Comparison of ENCODE assay signal across 20 cellular contexts in the genomic region with DNA sequence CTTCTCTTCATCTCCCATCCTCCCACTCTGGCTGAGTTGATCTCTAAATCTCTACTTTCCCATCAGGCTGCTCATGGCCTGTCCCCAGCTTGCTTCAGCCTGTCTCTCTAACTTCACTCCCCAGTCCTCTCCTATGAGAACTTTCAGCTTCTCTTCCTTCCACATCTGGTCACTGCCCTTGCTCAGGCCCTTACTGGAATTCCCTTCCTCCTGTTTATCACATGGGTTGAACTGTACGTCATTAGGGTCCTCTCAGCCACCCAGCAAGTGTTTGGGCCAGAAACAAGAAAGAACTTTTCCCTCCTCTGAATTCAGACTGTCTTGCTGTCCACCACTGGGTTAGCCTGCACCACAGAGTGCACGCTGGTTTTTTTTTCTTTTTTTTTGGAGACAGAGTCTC. TPM values are rescaled to one million over a fixed set of nuclear protein-coding genes. Genes with fewer than 3 reads are reported as not detected.
DNase-seq lines count a peak whose midpoint lies in the region; TF ChIP-seq lines count a peak whose summit lies in the region.
"Had no signal": no experiment of that assay in that cellular context is flagged by ENCODE, and none has a peak within 500 bp of the region (broad histone marks: within the 10 kb centered on the region; RNA-seq: fewer than 3 reads in every experiment).

No MANE protein-coding gene starts in this region.

- peaks cover 4% of the 10 kb centered on the region for H3K36me3 Mint-ChIP-seq in IgD-negative memory B cell
- peaks cover 12% of the 10 kb centered on the region for H3K36me3 Mint-ChIP-seq in endothelial cell (ENCODE audit: low read depth, unreplicated experiment)
- H3K36me3 Mint-ChIP-seq in osteocyte (ENCODE audit: unreplicated experiment): peaks cover 14% of the 10 kb centered on the region

- H3K27ac Mint-ChIP-seq in IgD-negative memory B cell (peak overlapping the region in 1 of 3 donors; percentile 48), endothelial cell (ENCODE audit: unreplicated experiment) (no peak overlapping the region), osteocyte (ENCODE audit: unreplicated experiment) (peak overlapping the region; percentile 42)

- DNase-seq in endothelial cell (ENCODE audit: low spot score) (no peak), osteocyte (ENCODE audit: extremely low spot score, unreplicated experiment) (no peak), NCI-H524 (lab: John Stamatoyannopoulos, UW) (no peak), NCI-H1417 (lab: John Stamatoyannopoulos, UW) (no peak)
- no peak for DNase-seq in stimulated activated CD4-positive, alpha-beta T cell treated with anti-CD3 and anti-CD28 coated beads, Interleukin-15, amount 100 ng/mL, for 24 hours
- DNase-seq in stimulated activated CD4-positive, alpha-beta T cell treated with anti-CD3 and anti-CD28 coated beads, Interleukin-1b, Interleukin-23, amount 100 ng/mL, for 48 hours: no peak
- DNase-seq: activated CD4-positive, alpha-beta T cell treated with anti-CD3 and anti-CD28 coated beads, Interleukin-2, amount 10 ng/mL, durations not matched to agents 24 days and 14 days; activated T-cell treated with anti-CD3 and anti-CD28 coated beads, Interleukin-2, amount 50 U/mL, for 1 hour; DMS153; head of caudate nucleus; left colon; NCI-H1417 treated with DMSO at 0.1 percent for 48 hours; NCI-H2171; NCI-H526; stimulated activated CD8-positive, alpha-beta memory T cell treated with anti-CD3 and anti-CD28 coated beads, Interleukin-4, amount 100 ng/mL, for 48 hours had no signal

- H3K27me3 Mint-ChIP-seq in IgD-negative memory B cell (no peaks in the 10 kb centered on the region), endothelial cell (ENCODE audit: unreplicated experiment) (no peaks in the 10 kb centered on the region), osteocyte (ENCODE audit: unreplicated experiment) (no peaks in the 10 kb centered on the region)
- H3K27me3 Mint-ChIP-seq: activated naive CD4-positive, alpha-beta T cell treated with anti-CD3 and anti-CD28 coated beads, Interleukin-2, amount 50 U/mL, for 24 hours had no signal

- peak overlapping the region; percentile 4; the same call in 1 of the 2 replicates for H3K27ac ChIP-seq in C4-2B
- H3K27ac ChIP-seq: neutrophil, suprapubic skin had no signal

- H3K4me3 Mint-ChIP-seq in IgD-negative memory B cell: peak overlapping the region in 3 of 4 donors; percentile 23 to 84 (median 80)
- peak overlapping the region; percentile 60 for H3K4me3 Mint-ChIP-seq in endothelial cell (ENCODE audit: unreplicated experiment)
- no peak overlapping the region for H3K4me3 Mint-ChIP-seq in osteocyte (ENCODE audit: unreplicated experiment)
- H3K4me3 Mint-ChIP-seq: activated CD4-positive, alpha-beta T cell treated with anti-CD3 and anti-CD28 coated beads, Interleukin-2, amount 10 ng/mL, durations not matched to agents 24 days and 14 days; activated naive CD4-positive, alpha-beta T cell treated with anti-CD3 and anti-CD28 coated beads, Interleukin-2, amount 50 U/mL, for 24 hours had no signal

- H3K4me1 Mint-ChIP-seq in IgD-negative memory B cell: peaks cover 22 to 35% (median 25%) of the 10 kb centered on the region in 3 donors
- peaks cover 18% of the 10 kb centered on the region for H3K4me1 Mint-ChIP-seq in endothelial cell (ENCODE audit: unreplicated experiment)
- H3K4me1 Mint-ChIP-seq in osteocyte (ENCODE audit: unreplicated experiment): peaks cover 23% of the 10 kb centered on the region

- TF ChIP-seq CTCF in C4-2B (conservative IDR thresholded peaks at IDR 0.05): no peak
- TF ChIP-seq CTCF in endothelial cell (IDR thresholded peaks at IDR 0.05; ENCODE audit: unreplicated experiment): no peak
- no peak for TF ChIP-seq CTCF in osteocyte (IDR thresholded peaks at IDR 0.05)

- H3K9me3 Mint-ChIP-seq in IgD-negative memory B cell (no peaks in the 10 kb centered on the region), endothelial cell (ENCODE audit: unreplicated experiment) (no peaks in the 10 kb centered on the region), osteocyte (ENCODE audit: unreplicated experiment) (no peaks in the 10 kb centered on the region)
- H3K9me3 Mint-ChIP-seq: activated CD4-positive, alpha-beta T cell treated with anti-CD3 and anti-CD28 coated beads, Interleukin-2, amount 10 ng/mL, durations not matched to agents 24 days and 14 days; activated naive CD4-positive, alpha-beta T cell treated with anti-CD3 and anti-CD28 coated beads, Interleukin-2, amount 50 U/mL, for 24 hours had no signal

RNA-seq across cellular contexts. Expression of a gene that starts 5.0 kb away (rescaled TPM):
- polyA plus RNA-seq in IgD-negative memory B cell: 5.0 TPM
- total RNA-seq in endothelial cell (ENCODE audit: unreplicated experiment) (47.8 TPM), osteocyte (57.7 and 60.8 TPM in 2 replicates)
